Comparison of ENCODE assay signal across 16 cellular contexts in genomic region chr2:156505696-156506095, GRCh38.
DNase-seq lines count a peak whose midpoint lies in the region; ATAC-seq and TF ChIP-seq lines count a peak whose summit lies in the region.
"Had no signal": no experiment of that assay in that cellular context is flagged by ENCODE, and none has a peak within 500 bp of the region (broad histone marks: within the 10 kb centered on the region; RNA-seq: fewer than 3 reads in every experiment).

No MANE protein-coding gene starts in this region.

- H3K4me3 ChIP-seq in GM12865 (ENCODE audit: low read depth, low read length) (no peak overlapping the region), Karpas-422 (ENCODE audit: low read length) (no peak overlapping the region)
- H3K4me3 ChIP-seq: coronary artery, esophagus squamous epithelium, SK-N-MC had no signal

- H4K20me1 ChIP-seq in Karpas-422 (ENCODE audit: insufficient read depth, low read depth, low read length): no peaks in the 10 kb centered on the region

- ATAC-seq in GM19395 (IDR thresholded peaks at IDR 0.05; ENCODE audit: unreplicated experiment) (peak; percentile 92), HG02759 (IDR thresholded peaks at IDR 0.05; ENCODE audit: unreplicated experiment) (peak; percentile 61), HG03432 (IDR thresholded peaks at IDR 0.05; ENCODE audit: unreplicated experiment) (peak; percentile 82)
- no peak for ATAC-seq in activated naive CD4-positive, alpha-beta T cell treated with anti-CD3 and anti-CD28 coated beads, Interleukin-2, amount 50 U/mL, for 72 hours
- ATAC-seq: CD8-positive, alpha-beta T cell had no signal

- no peaks in the 10 kb centered on the region for H3K36me3 Mint-ChIP-seq in activated naive CD4-positive, alpha-beta T cell treated with anti-CD3 and anti-CD28 coated beads, Interleukin-2, amount 50 U/mL, for 72 hours

- H3K79me2 ChIP-seq in Karpas-422 (ENCODE audit: low read length): no peaks in the 10 kb centered on the region

- DNase-seq in GM12865 (ENCODE audit: low read depth) (peak; percentile 19), NCI-H446 (lab: John Stamatoyannopoulos, UW) (no peak), Karpas-422 (no peak), COLO668 (lab: John Stamatoyannopoulos, UW; ENCODE audit: unreplicated experiment) (no peak)
- DNase-seq in activated naive CD4-positive, alpha-beta T cell treated with anti-CD3 and anti-CD28 coated beads, Interleukin-2, amount 50 U/mL, for 72 hours (ENCODE audit: low spot score in 2 of 2): no peak
- DNase-seq: activated CD8-positive, alpha-beta memory T cell treated with anti-CD3 and anti-CD28 coated beads, Interleukin-2, amount 50 U/mL, for 4 hours; CD8-positive, alpha-beta T cell; esophagus squamous epithelium; NCI-H2081 had no signal

- H3K36me3 ChIP-seq in Karpas-422 (ENCODE audit: insufficient read depth, low read length): no peaks in the 10 kb centered on the region

- H3K9me3 Mint-ChIP-seq in activated naive CD4-positive, alpha-beta T cell treated with anti-CD3 and anti-CD28 coated beads, Interleukin-2, amount 50 U/mL, for 72 hours: no peaks in the 10 kb centered on the region
- H3K9me3 Mint-ChIP-seq: CD8-positive, alpha-beta T cell had no signal

- peaks cover 6% of the 10 kb centered on the region for H3K9me3 ChIP-seq in Karpas-422 (ENCODE audit: low read length)
- H3K9me3 ChIP-seq: esophagus squamous epithelium, neutrophil had no signal

- no peak overlapping the region for H2AFZ ChIP-seq in Karpas-422 (ENCODE audit: low read length)

- no peak overlapping the region for H3K4me2 ChIP-seq in Karpas-422 (ENCODE audit: low read depth, low read length, poor library complexity, severe bottlenecking)

- no peaks in the 10 kb centered on the region for H3K27me3 ChIP-seq in Karpas-422 (ENCODE audit: low read length)
- H3K27me3 ChIP-seq: esophagus squamous epithelium, neutrophil had no signal

- no peak overlapping the region for H3K27ac ChIP-seq in Karpas-422 (ENCODE audit: low read length)
- H3K27ac ChIP-seq: coronary artery, esophagus squamous epithelium, HL-60, neutrophil, SK-N-MC had no signal

- H3K27ac Mint-ChIP-seq in activated naive CD4-positive, alpha-beta T cell treated with anti-CD3 and anti-CD28 coated beads, Interleukin-2, amount 50 U/mL, for 72 hours: no peak overlapping the region
- H3K27ac Mint-ChIP-seq: CD8-positive, alpha-beta T cell had no signal

- no peak for TF ChIP-seq CTCF in GM12865 (IDR thresholded peaks at IDR 0.05; ENCODE audit: insufficient read depth, low read depth, low read length, missing control alignments)

- no peaks in the 10 kb centered on the region for H3K9me2 ChIP-seq in Karpas-422 (replicated peaks; ENCODE audit: insufficient read depth, low read length)

- H3K4me1 ChIP-seq in Karpas-422 (ENCODE audit: low read length): no peaks in the 10 kb centered on the region
- H3K4me1 ChIP-seq: esophagus squamous epithelium had no signal

- H3K9ac ChIP-seq in Karpas-422 (ENCODE audit: low read length): no peak overlapping the region

Comparison
In these comparisons a context has a peak if more than half of its experiments do, and no peak if none do; other contexts are left out.
1. ATAC-seq: peak in GM19395 (single experiment), HG02759 (single experiment) and HG03432 (single experiment); none in activated naive CD4-positive, alpha-beta T cell treated with anti-CD3 and anti-CD28 coated beads, Interleukin-2, amount 50 U/mL, for 72 hours (0 of 2).